In the genomic region with DNA sequence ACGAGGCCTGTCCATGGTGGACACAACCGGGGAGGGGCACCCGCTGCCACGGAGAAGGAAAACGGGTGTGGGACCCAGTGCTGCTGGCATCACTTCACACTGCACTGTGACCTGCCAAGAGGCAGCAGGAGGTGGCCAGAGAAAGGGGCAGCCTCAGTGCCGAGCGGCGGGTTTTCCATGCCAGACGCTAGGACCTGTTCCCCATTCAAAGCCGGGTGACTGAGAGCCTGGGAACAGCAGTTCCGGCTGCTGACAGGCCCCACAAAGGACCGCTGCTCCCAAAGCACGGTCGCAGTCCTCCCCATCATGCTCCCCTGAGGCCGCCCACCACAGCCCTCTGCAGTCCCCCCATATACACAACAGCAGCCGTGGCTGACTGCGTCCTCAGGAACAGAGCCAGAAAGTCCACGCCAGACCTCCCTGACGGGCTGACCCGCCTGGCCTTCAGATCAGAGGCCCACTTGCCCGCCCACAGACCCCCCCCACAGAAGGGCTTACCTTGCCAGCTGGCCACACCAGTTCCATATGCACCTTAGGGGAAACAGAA, we compare ENCODE assay signal across 19 cellular contexts. TPM values are rescaled to one million over a fixed set of nuclear protein-coding genes. Genes with fewer than 3 reads are reported as not detected.
DNase-seq lines count a peak whose midpoint lies in the region; ATAC-seq and TF ChIP-seq lines count a peak whose summit lies in the region.
"Had no signal": no experiment of that assay in that cellular context is flagged by ENCODE, and none has a peak within 500 bp of the region (broad histone marks: within the 10 kb centered on the region; RNA-seq: fewer than 3 reads in every experiment).

No MANE protein-coding gene starts in this region.

- peaks cover 2% of the 10 kb centered on the region for H4K20me1 ChIP-seq in fibroblast of lung (ENCODE audit: control insufficient read depth, extremely low read depth, insufficient read depth, low read length)

- H3K27ac ChIP-seq in adrenal gland, result peak overlapping the region in 4 of 5 donors; percentile 34 to 80 (median 71)
- peak overlapping the region; percentile 3 for H3K27ac ChIP-seq in fibroblast of lung (ENCODE audit: insufficient read depth, low read length)
- peak overlapping the region; percentile 48 to 69 for H3K27ac ChIP-seq in thoracic aorta
- peak overlapping the region in 1 of 2 donors; percentile 11 for H3K27ac ChIP-seq in testis
- H3K27ac ChIP-seq: cardiac muscle cell had no signal

- ATAC-seq in thoracic aorta (ENCODE audit: insufficient number of reproducible peaks, low FRiP score, low read depth) (no peak), HG02642 (IDR thresholded peaks at IDR 0.05; ENCODE audit: poor library complexity, unreplicated experiment) (no peak)
- ATAC-seq: activated CD4-positive, alpha-beta T cell treated with anti-CD3 and anti-CD28 coated beads for 36 hours had no signal

- no peak overlapping the region for H3K27ac Mint-ChIP-seq in neural crest cell (ENCODE audit: unreplicated experiment)
- H3K27ac Mint-ChIP-seq: activated CD4-positive, alpha-beta T cell treated with anti-CD3 and anti-CD28 coated beads for 36 hours; B cell; memory B cell had no signal

- H3K4me3 Mint-ChIP-seq in neural crest cell, result peak overlapping the region; percentile 61
- H3K4me3 Mint-ChIP-seq: activated CD4-positive, alpha-beta T cell treated with anti-CD3 and anti-CD28 coated beads for 36 hours; activated naive CD8-positive, alpha-beta T cell; B cell; memory B cell; nephron had no signal

- TF ChIP-seq CTCF in adrenal gland (IDR thresholded peaks at IDR 0.05), result no peak
- TF ChIP-seq CTCF in fibroblast of lung (conservative IDR thresholded peaks at IDR 0.05 in 1 of 2, IDR thresholded peaks at IDR 0.05 in 1 of 2; ENCODE audit: low read depth in 1 of 2, low read length in 2 of 2), result no peak
- no peak for TF ChIP-seq CTCF in neural crest cell (conservative IDR thresholded peaks at IDR 0.05)
- TF ChIP-seq CTCF in thoracic aorta (IDR thresholded peaks at IDR 0.05), result no peak
- no peak for TF ChIP-seq CTCF in testis (IDR thresholded peaks at IDR 0.05)

- no peak for TF ChIP-seq POLR2A in adrenal gland (IDR thresholded peaks at IDR 0.05)
- TF ChIP-seq POLR2A in testis (IDR thresholded peaks at IDR 0.05), result no peak

- intact Hi-C loops in adrenal gland (cut with DNase I) (loop anchor here (5.0 to 10.0 kb wide), 2 partner anchors 107 to 181 kb away; no protein-coding TSS in a partner anchor), testis (cut with DNase I; ENCODE audit: low total_unique reads) (loop anchor here (10.0 kb wide), 1 partner anchor 119 kb away; no protein-coding TSS in a partner anchor)

- 51 to 63% (median 57%) methylated on average over 13 to 21 of the region's 21 CpGs for WGBS in adrenal gland, 4 donors
- WGBS in testis, 2 donors, result 58 to 71% methylated on average over 15 to 21 of the region's 21 CpGs

- DNase-seq in adrenal gland, result peak in 3 of 7 donors; percentile 32 to 43 (median 39)
- no peak for DNase-seq in fibroblast of lung (ENCODE audit: low read depth in 2 of 2)
- no peak for DNase-seq in neural crest cell (ENCODE audit: low read depth, low spot score)
- no peak for DNase-seq in thoracic aorta (ENCODE audit: low spot score)
- DNase-seq in activated CD4-positive, alpha-beta T cell treated with anti-CD3 and anti-CD28 coated beads, Interleukin-2, amount 50 U/mL, for 48 hours, result no peak
- DNase-seq in testis, result no peak
- no peak for DNase-seq in NCI-H69 (lab: John Stamatoyannopoulos, UW)
- DNase-seq: activated CD4-positive, alpha-beta T cell treated with anti-CD3 and anti-CD28 coated beads for 36 hours; foreskin fibroblast; NCI-H1417 treated with DMSO at 0.1 percent for 48 hours; retina; stimulated activated CD4-positive, alpha-beta T cell treated with anti-CD3 and anti-CD28 coated beads, Interleukin-1b, Interleukin-23, amount 100 ng/mL, for 48 hours had no signal

- peaks cover 2% of the 10 kb centered on the region for H3K36me3 Mint-ChIP-seq in neural crest cell (ENCODE audit: low read depth)
- H3K36me3 Mint-ChIP-seq: activated naive CD8-positive, alpha-beta T cell had no signal

- H3K4me3 ChIP-seq in adrenal gland (peak overlapping the region in 1 of 4 donors; percentile 18), fibroblast of lung (replicated peaks in 1 of 4; ENCODE audit: control extremely low read depth in 1 of 4, insufficient read depth in 1 of 4, low read depth in 3 of 4, low read length in 4 of 4) (no peak overlapping the region), thoracic aorta (peak overlapping the region; percentile 34), testis (no peak overlapping the region)
- H3K4me3 ChIP-seq: cardiac muscle cell, HAP-1 had no signal

- no peaks in the 10 kb centered on the region for H3K9me3 Mint-ChIP-seq in neural crest cell
- H3K9me3 Mint-ChIP-seq: memory B cell, nephron had no signal

- H3K9ac ChIP-seq in fibroblast of lung (ENCODE audit: insufficient read depth, low read length), result no peak overlapping the region

- H3K36me3 ChIP-seq in adrenal gland (replicated peaks in 1 of 2) (peaks cover 0 to 44% of the 10 kb centered on the region in 2 donors), fibroblast of lung (ENCODE audit: control insufficient read depth, insufficient read depth, low read length) (peaks cover 26% of the 10 kb centered on the region), thoracic aorta (peaks cover 45% of the 10 kb centered on the region), testis (ENCODE audit: low read depth, missing control alignments) (no peaks in the 10 kb centered on the region)

- H3K27me3 ChIP-seq in adrenal gland (no peaks in the 10 kb centered on the region), fibroblast of lung (ENCODE audit: control insufficient read depth, insufficient read depth, low read length) (no peaks in the 10 kb centered on the region), thoracic aorta (replicated peaks; ENCODE audit: insufficient read depth) (no peaks in the 10 kb centered on the region), testis (no peaks in the 10 kb centered on the region)
- H3K27me3 ChIP-seq: cardiac muscle cell had no signal

- no peak overlapping the region for H2AFZ ChIP-seq in fibroblast of lung (ENCODE audit: low read length)

- H3K4me1 ChIP-seq in adrenal gland (replicated peaks in 1 of 2) (peaks cover 25 to 46% of the 10 kb centered on the region in 2 donors), fibroblast of lung (ENCODE audit: control insufficient read depth, extremely low read depth, insufficient read depth, low read length) (peaks cover 12% of the 10 kb centered on the region), thoracic aorta (ENCODE audit: control insufficient read depth in 1 of 2, low read depth in 2 of 2) (peaks cover 26 to 51% of the 10 kb centered on the region in 2 donors), testis (peaks cover 38% of the 10 kb centered on the region)
- H3K4me1 ChIP-seq: HAP-1 had no signal

- H3K79me2 ChIP-seq in fibroblast of lung (ENCODE audit: control insufficient read depth, insufficient read depth, low read length), result peaks cover 68% of the 10 kb centered on the region

- no peak overlapping the region for H3K4me2 ChIP-seq in fibroblast of lung (ENCODE audit: extremely low read depth, insufficient read depth, low read length)

- H3K9me3 ChIP-seq in adrenal gland (replicated peaks in 1 of 3) (no peaks in the 10 kb centered on the region), fibroblast of lung (ENCODE audit: control insufficient read depth, insufficient read depth, low read depth, low read length) (no peaks in the 10 kb centered on the region), thoracic aorta (no peaks in the 10 kb centered on the region), testis (no peaks in the 10 kb centered on the region)
- H3K9me3 ChIP-seq: HAP-1 had no signal

- peaks cover 3% of the 10 kb centered on the region for H3K27me3 Mint-ChIP-seq in neural crest cell (ENCODE audit: low read depth)
- H3K27me3 Mint-ChIP-seq: activated CD4-positive, alpha-beta T cell treated with anti-CD3 and anti-CD28 coated beads for 36 hours; activated naive CD8-positive, alpha-beta T cell; B cell; memory B cell had no signal

- H3K4me1 Mint-ChIP-seq in neural crest cell, result peaks cover 19% of the 10 kb centered on the region

RNA-seq across cellular contexts. Expression of gene AKAP8, which starts 5.4 kb away (rescaled TPM):
- total RNA-seq in adrenal gland, result 10 to 100 TPM; 13.0 to 45.8 (median 32.2) TPM
- 10 to 100 TPM; 13.4 to 41.7 (median 27.0) TPM for polyA plus RNA-seq in adrenal gland
- 9.8 and 9.9 TPM in 2 replicates for total RNA-seq in fibroblast of lung
- 13.0 and 14.4 TPM in 2 replicates for polyA plus RNA-seq in fibroblast of lung
- 12.5 and 12.9 TPM in 2 replicates for polyA plus RNA-seq in fibroblast of lung (2012)
- polyA minus RNA-seq in fibroblast of lung (ENCODE audit: low replicate concordance), result 3.4 and 3.5 TPM in 2 replicates
- total RNA-seq in neural crest cell, result 41.3 and 43.1 TPM in 2 replicates
- total RNA-seq in thoracic aorta, result 10 to 100 TPM; 18.7 to 54.9 TPM
- 10 to 100 TPM; 44.0 to 46.3 TPM for total RNA-seq in testis
- polyA plus RNA-seq in testis (ENCODE audit: insufficient read depth, low read depth, low replicate concordance), result 20.1 TPM

RNA-seq across cellular contexts. Expression of gene BRD4, which starts 41.8 kb away (rescaled TPM):
- 100 to 1,000 TPM in 2 of 8 donors, 10 to 100 TPM in 6; 28.0 to 109 (median 55.2) TPM for total RNA-seq in adrenal gland
- 10 to 100 TPM; 24.5 to 58.6 (median 26.7) TPM for polyA plus RNA-seq in adrenal gland
- total RNA-seq in fibroblast of lung, result 9.8 and 20.1 TPM in 2 replicates
- 9.9 and 13.3 TPM in 2 replicates for polyA plus RNA-seq in fibroblast of lung
- polyA plus RNA-seq in fibroblast of lung (2012), result 47.8 and 58.5 TPM in 2 replicates
- 186 and 192 TPM in 2 replicates for polyA minus RNA-seq in fibroblast of lung (ENCODE audit: low replicate concordance)
- total RNA-seq in neural crest cell, result 152 and 158 TPM in 2 replicates
- 10 to 100 TPM; 49.0 to 70.9 TPM for total RNA-seq in thoracic aorta
- 100 to 1,000 TPM; 106 to 109 TPM for total RNA-seq in testis
- polyA plus RNA-seq in testis (ENCODE audit: insufficient read depth, low read depth, low replicate concordance), result 59.2 TPM

RNA-seq across cellular contexts. Expression of gene AKAP8L, which starts 44.6 kb away (rescaled TPM):
- total RNA-seq in adrenal gland (100 to 1,000 TPM in 5 of 8 donors, 10 to 100 TPM in 3; 48.3 to 206 (median 131) TPM), fibroblast of lung (61.1 and 87.0 TPM in 2 replicates), neural crest cell (154 and 163 TPM in 2 replicates), thoracic aorta (100 to 1,000 TPM; 163 to 247 TPM), testis (100 to 1,000 TPM; 334 to 399 TPM)
- polyA plus RNA-seq in adrenal gland (100 to 1,000 TPM in 2 of 3 donors, 10 to 100 TPM in 1; 60.5 to 652 (median 264) TPM), fibroblast of lung (18.0 and 22.9 TPM in 2 replicates), testis (ENCODE audit: insufficient read depth, low read depth, low replicate concordance) (131 TPM)
- polyA plus RNA-seq in fibroblast of lung (2012), result 25.1 and 26.9 TPM in 2 replicates
- 48.8 and 66.7 TPM in 2 replicates for polyA minus RNA-seq in fibroblast of lung (ENCODE audit: low replicate concordance)
